In the genomic region with DNA sequence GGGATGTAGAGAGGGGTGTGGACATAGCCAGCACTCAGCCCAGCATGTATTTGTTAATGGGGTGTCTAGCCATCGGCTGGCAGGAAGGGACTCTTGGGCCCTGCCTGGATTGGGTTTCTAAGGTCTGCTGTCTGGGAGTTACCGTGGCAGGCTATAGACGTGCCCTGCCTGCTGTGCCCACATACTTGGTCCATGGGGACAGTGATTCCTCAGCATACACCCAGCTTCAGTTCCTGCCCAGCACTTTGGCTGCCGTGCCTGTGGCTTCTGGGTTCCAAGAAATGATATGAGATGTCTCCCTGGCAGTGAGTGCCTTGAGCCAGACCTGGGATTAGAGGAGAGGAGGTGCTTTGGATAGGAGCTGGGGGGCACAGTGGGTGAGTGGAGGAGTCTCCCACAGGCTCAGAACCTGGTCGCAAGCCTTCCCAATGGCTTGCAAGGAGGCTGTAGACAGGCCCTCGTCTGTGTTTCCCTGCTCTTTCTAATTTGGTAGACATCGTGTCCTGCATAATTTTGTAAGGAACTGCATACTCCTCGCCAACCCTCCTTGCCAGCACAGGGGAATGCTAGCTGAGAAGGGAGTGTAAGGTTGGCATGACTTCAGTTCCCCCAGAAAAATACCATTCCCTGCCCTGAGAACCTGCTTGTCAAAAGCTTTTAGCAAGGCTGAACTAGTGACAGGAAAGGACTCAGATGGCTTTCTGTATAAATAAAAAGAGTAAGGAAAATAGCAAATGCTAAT, we compare ENCODE assay signal across 24 cellular contexts.
DNase-seq lines count a peak whose midpoint lies in the region; FAIRE-seq and TF ChIP-seq lines count a peak whose summit lies in the region.
"Had no signal": no experiment of that assay in that cellular context is flagged by ENCODE, and none has a peak within 500 bp of the region (broad histone marks: within the 10 kb centered on the region; RNA-seq: fewer than 3 reads in every experiment).

No MANE protein-coding gene starts in this region.

- H2AFZ ChIP-seq in Karpas-422 (ENCODE audit: low read length) = no peak overlapping the region

- no peaks in the 10 kb centered on the region for H3K9me3 Mint-ChIP-seq in dendritic cell treated with granulocyte-macrophage colony-stimulating factor and Interleukin-4, amounts not matched to agents 40 ng/mL and 50 ng/mL, for 4 days
- H3K9me3 Mint-ChIP-seq in progenitor cell of endocrine pancreas (ENCODE audit: low read depth) = no peaks in the 10 kb centered on the region
- H3K9me3 Mint-ChIP-seq: activated T-helper 17 cell treated with anti-CD3 and anti-CD28 coated beads, Interleukin-2, amount 50 U/mL, for 72 hours; effector memory CD8-positive, alpha-beta T cell; nephron progenitor cell had no signal

- H4K20me1 ChIP-seq in Karpas-422 (ENCODE audit: insufficient read depth, low read depth, low read length) = no peaks in the 10 kb centered on the region

- intact Hi-C loops in dendritic cell treated with granulocyte-macrophage colony-stimulating factor and Interleukin-4, amounts not matched to agents 40 ng/mL and 50 ng/mL, for 4 days (cut with micrococcal nuclease) = loop anchor here (10.0 kb wide), 1 partner anchor 925 kb away; no protein-coding TSS in a partner anchor

- no peaks in the 10 kb centered on the region for H3K79me2 ChIP-seq in Karpas-422 (ENCODE audit: low read length)

- H3K4me1 Mint-ChIP-seq in dendritic cell treated with granulocyte-macrophage colony-stimulating factor and Interleukin-4, amounts not matched to agents 40 ng/mL and 50 ng/mL, for 4 days (ENCODE audit: low read depth) = peaks cover 21% of the 10 kb centered on the region
- H3K4me1 Mint-ChIP-seq in progenitor cell of endocrine pancreas (ENCODE audit: low read depth) = peaks cover under 1% of the 10 kb centered on the region
- H3K4me1 Mint-ChIP-seq: activated T-helper 17 cell treated with anti-CD3 and anti-CD28 coated beads, Interleukin-2, amount 50 U/mL, for 72 hours had no signal

- FAIRE-seq in frontal cortex (lab: Jason Lieb, UNC) = no peak

- no peak overlapping the region for H3K4me3 ChIP-seq in Karpas-422 (ENCODE audit: low read length)
- H3K4me3 ChIP-seq: cardiac muscle cell, suprapubic skin had no signal

- H3K36me3 ChIP-seq in Karpas-422 (ENCODE audit: insufficient read depth, low read length) = no peaks in the 10 kb centered on the region
- H3K36me3 ChIP-seq: cardiac muscle cell, suprapubic skin had no signal

- no peak overlapping the region for H3K9ac ChIP-seq in Karpas-422 (ENCODE audit: low read length)

- H3K9me2 ChIP-seq in Karpas-422 (replicated peaks; ENCODE audit: insufficient read depth, low read length) = no peaks in the 10 kb centered on the region

- H3K27me3 ChIP-seq in Karpas-422 (ENCODE audit: low read length) = no peaks in the 10 kb centered on the region
- H3K27me3 ChIP-seq: suprapubic skin had no signal

- no peak overlapping the region for H3K4me3 Mint-ChIP-seq in dendritic cell treated with granulocyte-macrophage colony-stimulating factor and Interleukin-4, amounts not matched to agents 40 ng/mL and 50 ng/mL, for 4 days
- H3K4me3 Mint-ChIP-seq in progenitor cell of endocrine pancreas (ENCODE audit: low read depth) = no peak overlapping the region
- H3K4me3 Mint-ChIP-seq: activated T-helper 17 cell treated with anti-CD3 and anti-CD28 coated beads, Interleukin-2, amount 50 U/mL, for 72 hours; nephron progenitor cell had no signal

- H3K36me3 Mint-ChIP-seq in dendritic cell treated with granulocyte-macrophage colony-stimulating factor and Interleukin-4, amounts not matched to agents 40 ng/mL and 50 ng/mL, for 4 days (ENCODE audit: low read depth) = no peaks in the 10 kb centered on the region
- H3K36me3 Mint-ChIP-seq in progenitor cell of endocrine pancreas (ENCODE audit: insufficient read depth) = no peaks in the 10 kb centered on the region

- peaks cover 7% of the 10 kb centered on the region for H3K27me3 Mint-ChIP-seq in dendritic cell treated with granulocyte-macrophage colony-stimulating factor and Interleukin-4, amounts not matched to agents 40 ng/mL and 50 ng/mL, for 4 days
- peaks cover 2% of the 10 kb centered on the region for H3K27me3 Mint-ChIP-seq in progenitor cell of endocrine pancreas

- H3K9me3 ChIP-seq in Karpas-422 (ENCODE audit: low read length) = no peaks in the 10 kb centered on the region
- H3K9me3 ChIP-seq: suprapubic skin had no signal

- no peak for TF ChIP-seq CTCF in progenitor cell of endocrine pancreas (IDR thresholded peaks at IDR 0.05; ENCODE audit: unreplicated experiment)

- peak overlapping the region; percentile 2 for H3K27ac Mint-ChIP-seq in dendritic cell treated with granulocyte-macrophage colony-stimulating factor and Interleukin-4, amounts not matched to agents 40 ng/mL and 50 ng/mL, for 4 days
- H3K27ac Mint-ChIP-seq in progenitor cell of endocrine pancreas = peak overlapping the region; percentile 64
- H3K27ac Mint-ChIP-seq: activated T-helper 17 cell treated with anti-CD3 and anti-CD28 coated beads, Interleukin-2, amount 50 U/mL, for 72 hours; effector memory CD8-positive, alpha-beta T cell; nephron progenitor cell had no signal

- H3K4me2 ChIP-seq in Karpas-422 (ENCODE audit: low read depth, low read length, poor library complexity, severe bottlenecking) = no peak overlapping the region

- H3K27ac ChIP-seq in temporal lobe (ENCODE audit: low read depth, low read length) (peak overlapping the region; percentile 99), Karpas-422 (ENCODE audit: low read length) (no peak overlapping the region)
- H3K27ac ChIP-seq: cardiac muscle cell had no signal

- peak; percentile 70 for DNase-seq in NCI-H69 (lab: John Stamatoyannopoulos, UW)
- DNase-seq in progenitor cell of endocrine pancreas (ENCODE audit: low spot score, unreplicated experiment) = no peak
- DNase-seq in Karpas-422 = no peak
- no peak for DNase-seq in frontal cortex (ENCODE audit: low spot score in 2 of 2)
- DNase-seq in DMS79 (lab: John Stamatoyannopoulos, UW) = no peak
- DNase-seq: activated CD4-positive, alpha-beta T cell treated with anti-CD3 and anti-CD28 coated beads for 48 hours; DND-41; effector memory CD8-positive, alpha-beta T cell; glutamatergic neuron; H7; KBM-7; left colon; MV-4-11; NCI-H187; NCI-H774; nephron progenitor cell; OCI-M1; SIG-M5; T-helper 1 cell had no signal

- H3K4me1 ChIP-seq in Karpas-422 (ENCODE audit: low read length) = peaks cover 8% of the 10 kb centered on the region
